Comparison of ENCODE assay signal across 24 cellular contexts in genomic region chr12:106705971-106706370, GRCh38.
"Had no signal": no experiment of that assay in that cellular context is flagged by ENCODE, and none has a peak within 500 bp of the region (broad histone marks: within the 10 kb centered on the region; RNA-seq: fewer than 3 reads in every experiment).

No MANE protein-coding gene starts in this region.

- DNase-seq: colonic mucosa; cortex of kidney; dermis blood vessel endothelial cell; dorsolateral prefrontal cortex; effector CD4-positive, alpha-beta T cell; effector CD8-positive, alpha-beta T cell; effector memory CD4-positive, alpha-beta T cell; effector memory CD8-positive, alpha-beta T cell; endodermal cell; erythroblast; esophagus squamous epithelium; foreskin fibroblast; foreskin keratinocyte; foreskin melanocyte; gastrocnemius medialis; glutamatergic neuron; heart left ventricle; heart right ventricle had no signal

- H3K4me3 ChIP-seq: colonic mucosa, coronary artery, dorsolateral prefrontal cortex, esophagus muscularis mucosa, esophagus squamous epithelium, gastrocnemius medialis, gastroesophageal sphincter, heart left ventricle, heart right ventricle had no signal

- H3K27ac ChIP-seq: colonic mucosa, coronary artery, dorsolateral prefrontal cortex, epithelial cell of prostate, esophagus muscularis mucosa, esophagus squamous epithelium, foreskin keratinocyte, gastrocnemius medialis, gastroesophageal sphincter, heart left ventricle, heart right ventricle had no signal

- H3K27me3 ChIP-seq: colonic mucosa, dorsolateral prefrontal cortex, esophagus muscularis mucosa, gastrocnemius medialis had no signal

- H3K36me3 ChIP-seq: colonic mucosa, esophagus muscularis mucosa, esophagus squamous epithelium, gastrocnemius medialis, gastroesophageal sphincter, heart left ventricle, heart right ventricle had no signal

- H3K27ac Mint-ChIP-seq: dendritic cell treated with granulocyte-macrophage colony-stimulating factor and Interleukin-4, amounts not matched to agents 40 ng/mL and 50 ng/mL, for 4 days; effector memory CD8-positive, alpha-beta T cell; endodermal cell had no signal

- H3K4me1 ChIP-seq: colonic mucosa, esophagus muscularis mucosa, esophagus squamous epithelium, foreskin keratinocyte, gastrocnemius medialis, gastroesophageal sphincter had no signal

- H3K4me3 Mint-ChIP-seq: dendritic cell treated with granulocyte-macrophage colony-stimulating factor and Interleukin-4, amounts not matched to agents 40 ng/mL and 50 ng/mL, for 4 days; effector memory CD8-positive, alpha-beta T cell; endodermal cell had no signal

- ATAC-seq: effector memory CD8-positive, alpha-beta T cell; esophagus mucosa; foreskin keratinocyte; gastrocnemius medialis; gastroesophageal sphincter; heart left ventricle; heart right ventricle had no signal

- H3K9me3 ChIP-seq: colonic mucosa, gastrocnemius medialis had no signal
